ENCODE assay signal across 19 cellular contexts in genomic region chr2:177905640-177906039, GRCh38.
DNase-seq lines count a peak whose midpoint lies in the region; ATAC-seq, FAIRE-seq and TF ChIP-seq lines count a peak whose summit lies in the region.
"Had no signal": no experiment of that assay in that cellular context is flagged by ENCODE, and none has a peak within 500 bp of the region (broad histone marks: within the 10 kb centered on the region; RNA-seq: fewer than 3 reads in every experiment).

No MANE protein-coding gene starts in this region.

- H3K9me1 ChIP-seq in IMR-90 (ENCODE audit: insufficient read depth, low read length) (no peaks in the 10 kb centered on the region), K562 (ENCODE audit: control insufficient read depth, insufficient read depth, low read length) (no peaks in the 10 kb centered on the region)

- dilution Hi-C loops in mammary epithelial cell (cut with HindIII; ENCODE audit: low sequenced_read_pairs) (no loop called here), IMR-90 (cut with HindIII; ENCODE audit: low sequenced_read_pairs, unreplicated experiment) (no loop called here)

- H4K8ac ChIP-seq in IMR-90 (ENCODE audit: low read depth in 2 of 2, low read length in 2 of 2), result no peak overlapping the region

- H2BK120ac ChIP-seq in IMR-90 (ENCODE audit: low read depth, low read length), result no peak overlapping the region

- intact Hi-C loops in mammary epithelial cell (cut with micrococcal nuclease), result loop anchor here (5.0 kb wide), 1 partner anchor 77 kb away; no protein-coding TSS in a partner anchor
- intact Hi-C loops in breast epithelium (cut with DNase I; ENCODE audit: low total_unique reads), result no loop called here
- intact Hi-C loops in IMR-90 (cut with micrococcal nuclease), result no loop called here
- intact Hi-C loops in K562 (cut with micrococcal nuclease), result loop anchor here (1.0 to 10.0 kb wide), 4 partner anchors 77 to 197 kb away; no protein-coding TSS in a partner anchor

- H3K18ac ChIP-seq in IMR-90 (ENCODE audit: low read depth, low read length), result no peak overlapping the region

- no peak overlapping the region for H3K27ac Mint-ChIP-seq in stimulated activated effector memory CD8-positive, alpha-beta T cell treated with anti-CD3 and anti-CD28 coated beads, Interleukin-12 subunit alpha, Interleukin-12 subunit beta, amount 100 ng/mL, for 72 hours
- H3K27ac Mint-ChIP-seq: activated naive CD8-positive, alpha-beta T cell; dendritic cell treated with granulocyte-macrophage colony-stimulating factor and Interleukin-4, amounts not matched to agents 40 ng/mL and 50 ng/mL, for 4 days; IgD-negative memory B cell; type B pancreatic cell had no signal

- H3K27me3 ChIP-seq in mammary epithelial cell (ENCODE audit: insufficient read depth, low read length) (no peaks in the 10 kb centered on the region), breast epithelium (no peaks in the 10 kb centered on the region), IMR-90 (ENCODE audit: control insufficient read depth, insufficient read depth, low read length) (no peaks in the 10 kb centered on the region), K562 (ENCODE audit: control insufficient read depth in 2 of 2, insufficient read depth in 2 of 2, low read length in 2 of 2) (no peaks in the 10 kb centered on the region)
- H3K27me3 ChIP-seq: ascending aorta had no signal

- peaks cover 5% of the 10 kb centered on the region for H3K4me1 Mint-ChIP-seq in stimulated activated effector memory CD8-positive, alpha-beta T cell treated with anti-CD3 and anti-CD28 coated beads, Interleukin-12 subunit alpha, Interleukin-12 subunit beta, amount 100 ng/mL, for 72 hours
- H3K4me1 Mint-ChIP-seq: IgD-negative memory B cell had no signal

- 100% methylated on average over 2 of the region's 2 CpGs for WGBS in mammary epithelial cell (ENCODE audit: low coverage, missing lambda C conversion rate)
- WGBS in IMR-90 (ENCODE audit: extremely low coverage in 2 of 2, insufficient read length in 1 of 2), 2 experiments, result no CpG with 5 or more reads among the region's 2 CpGs
- 11% methylated on average over 2 of the region's 2 CpGs for WGBS in K562 (ENCODE audit: insufficient coverage, low coverage, missing lambda C conversion rate)

- TF ChIP-seq RAD21 in IMR-90 (IDR thresholded peaks at IDR 0.05; ENCODE audit: low read length) (no peak), K562 (CRISPR knock-in tag; conservative IDR thresholded peaks at IDR 0.05 in 1 of 2, IDR thresholded peaks at IDR 0.05 in 1 of 2) (no peak)

- CTCF ChIA-PET in mammary epithelial cell (lab: Charles Lee; ENCODE audit: low non-redundant PET), result no interaction called here
- CTCF ChIA-PET in IMR-90 (lab: Yijun Ruan, JAX), result no interaction called here
- CTCF ChIA-PET in K562 (lab: Yijun Ruan, JAX; ENCODE audit: low intra/inter-chr PET ratio), result no interaction called here

- H3K4me3 ChIP-seq in mammary epithelial cell (replicated peaks in 1 of 3; ENCODE audit: insufficient read depth in 1 of 3, low read depth in 2 of 3, low read length in 3 of 3), result no peak overlapping the region
- H3K4me3 ChIP-seq in breast epithelium, result no peak overlapping the region
- H3K4me3 ChIP-seq in IMR-90 (ENCODE audit: insufficient read depth, low read depth, low read length), result no peak overlapping the region
- no peak overlapping the region for H3K4me3 ChIP-seq in K562
- H3K4me3 ChIP-seq: ascending aorta, lung, PC-9, psoas muscle had no signal

- no peaks in the 10 kb centered on the region for H4K20me1 ChIP-seq in mammary epithelial cell (ENCODE audit: insufficient read depth, low read length)
- H4K20me1 ChIP-seq in IMR-90 (ENCODE audit: insufficient read depth, low read length), result no peaks in the 10 kb centered on the region
- H4K20me1 ChIP-seq in K562 (replicated peaks; ENCODE audit: control insufficient read depth, insufficient read depth, low read length), result no peaks in the 10 kb centered on the region

- peaks cover 10% of the 10 kb centered on the region for H3K4me1 ChIP-seq in mammary epithelial cell (ENCODE audit: insufficient read depth, low read length)
- H3K4me1 ChIP-seq in breast epithelium, result no peaks in the 10 kb centered on the region
- H3K4me1 ChIP-seq in IMR-90 (ENCODE audit: control insufficient read depth, insufficient read depth, low read length), result no peaks in the 10 kb centered on the region
- H3K4me1 ChIP-seq in K562 (replicated peaks in 1 of 2; ENCODE audit: control insufficient read depth in 2 of 2, insufficient read depth in 2 of 2, low read length in 2 of 2), result no peaks in the 10 kb centered on the region; a peak in 1 of 5 replicates
- H3K4me1 ChIP-seq: ascending aorta, psoas muscle had no signal

- peak overlapping the region; percentile 37 for H3K4me2 ChIP-seq in mammary epithelial cell (ENCODE audit: insufficient read depth, low read depth, low read length)
- H3K4me2 ChIP-seq in IMR-90 (ENCODE audit: low read depth, low read length), result peak overlapping the region; percentile 22; the same call in 1 of the 2 replicates
- peak overlapping the region; percentile 44 for H3K4me2 ChIP-seq in K562 (ENCODE audit: insufficient read depth, low read length)
- H3K4me2 ChIP-seq: PC-9 had no signal

- H3K14ac ChIP-seq in IMR-90 (replicated peaks; ENCODE audit: low read depth, low read length), result no peak overlapping the region

- in situ Hi-C loops in mammary epithelial cell (cut with MboI; ENCODE audit: low sequenced_read_pairs in 2 of 2) (no loop called here), IMR-90 (cut with MboI; ENCODE audit: low sequenced_read_pairs) (no loop called here), K562 (cut with MboI) (no loop called here)

- H3K9me3 ChIP-seq in mammary epithelial cell (replicated peaks; ENCODE audit: insufficient read depth, low read length), result no peaks in the 10 kb centered on the region
- H3K9me3 ChIP-seq in breast epithelium, result no peaks in the 10 kb centered on the region
- H3K9me3 ChIP-seq in IMR-90 (ENCODE audit: control insufficient read depth, insufficient read depth, low read length), result no peaks in the 10 kb centered on the region
- no peaks in the 10 kb centered on the region for H3K9me3 ChIP-seq in K562 (replicated peaks; ENCODE audit: control insufficient read depth, insufficient read depth, low read depth, low read length)
- H3K9me3 ChIP-seq: ascending aorta, psoas muscle had no signal

- H3K9ac ChIP-seq in mammary epithelial cell (ENCODE audit: insufficient read depth, low read length) (no peak overlapping the region), IMR-90 (ENCODE audit: low read depth, low read length) (no peak overlapping the region), K562 (ENCODE audit: insufficient read depth in 1 of 2, low read depth in 2 of 2, low read length in 2 of 2) (no peak overlapping the region)

- no peak overlapping the region for H2AK9ac ChIP-seq in IMR-90 (replicated peaks; ENCODE audit: low read depth, low read length, poor library complexity)

- TF ChIP-seq POLR2A in breast epithelium (IDR thresholded peaks at IDR 0.05) (no peak), IMR-90 (IDR thresholded peaks at IDR 0.05; ENCODE audit: low read depth, low read length) (no peak), K562 (conservative IDR thresholded peaks at IDR 0.05) (no peak)

- H4K91ac ChIP-seq in IMR-90 (ENCODE audit: insufficient read depth, low read depth, low read length), result no peak overlapping the region

- H3K27ac ChIP-seq in mammary epithelial cell (ENCODE audit: insufficient read depth, low read depth, low read length) (no peak overlapping the region), breast epithelium (no peak overlapping the region), IMR-90 (ENCODE audit: insufficient read depth, low read length) (no peak overlapping the region), K562 (ENCODE audit: extremely low read depth, low read depth, low read length) (no peak overlapping the region)
- H3K27ac ChIP-seq: ascending aorta, PC-9, psoas muscle had no signal

- FAIRE-seq in K562 (lab: Jason Lieb, UNC), result peak; percentile 29

- H3K4me3 Mint-ChIP-seq in stimulated activated effector memory CD8-positive, alpha-beta T cell treated with anti-CD3 and anti-CD28 coated beads, Interleukin-12 subunit alpha, Interleukin-12 subunit beta, amount 100 ng/mL, for 72 hours, result no peak overlapping the region
- H3K4me3 Mint-ChIP-seq: activated naive CD8-positive, alpha-beta T cell; dendritic cell treated with granulocyte-macrophage colony-stimulating factor and Interleukin-4, amounts not matched to agents 40 ng/mL and 50 ng/mL, for 4 days; IgD-negative memory B cell; neural crest cell; type B pancreatic cell had no signal

- no peak for DNase-seq in mammary epithelial cell
- no peak for DNase-seq in breast epithelium (ENCODE audit: low spot score in 2 of 2)
- no peak for DNase-seq in IMR-90
- DNase-seq in K562 (ENCODE audit: extremely low read depth in 1 of 4, low spot score in 3 of 4), result no peak
- no peak for DNase-seq in stimulated activated effector memory CD8-positive, alpha-beta T cell treated with anti-CD3 and anti-CD28 coated beads, Interleukin-12 subunit alpha, Interleukin-12 subunit beta, amount 100 ng/mL, for 72 hours (ENCODE audit: low spot score in 2 of 2)
- no peak for DNase-seq in SIG-M5 treated with dmso at 0.1 percent for 504 hours (lab: John Stamatoyannopoulos, UW; ENCODE audit: unreplicated experiment)
- no peak for DNase-seq in DMS79 (lab: John Stamatoyannopoulos, UW)
- DNase-seq: NCI-H1417 treated with DMSO at 0.1 percent for 48 hours, NCI-H446 treated with DMSO at 0.1 percent for 48 hours had no signal

- peak overlapping the region; percentile 73 for H2AFZ ChIP-seq in mammary epithelial cell (ENCODE audit: low read depth, low read length)
- peak overlapping the region; percentile 37 for H2AFZ ChIP-seq in IMR-90 (replicated peaks; ENCODE audit: low read length, poor library complexity)
- H2AFZ ChIP-seq in K562 (ENCODE audit: low read depth, low read length), result peak overlapping the region; percentile 70
- H2AFZ ChIP-seq: PC-9 had no signal

- no peak for ATAC-seq in IMR-90 (ENCODE audit: low read depth)
- no peak for ATAC-seq in K562
- ATAC-seq in stimulated activated effector memory CD8-positive, alpha-beta T cell treated with anti-CD3 and anti-CD28 coated beads, Interleukin-12 subunit alpha, Interleukin-12 subunit beta, amount 100 ng/mL, for 72 hours, result peak; percentile 9
- no peak for ATAC-seq in HG02870 (IDR thresholded peaks at IDR 0.05; ENCODE audit: unreplicated experiment)

- no peaks in the 10 kb centered on the region for H3K79me2 ChIP-seq in mammary epithelial cell (ENCODE audit: insufficient read depth, low read length)
- no peaks in the 10 kb centered on the region for H3K79me2 ChIP-seq in K562 (ENCODE audit: control insufficient read depth, insufficient read depth, low read length)

- H3K56ac ChIP-seq in IMR-90 (ENCODE audit: extremely low read depth, insufficient read depth, low read length), result no peak overlapping the region

- no peak overlapping the region for H2AK5ac ChIP-seq in IMR-90 (ENCODE audit: low read depth, low read length)

- no peak overlapping the region for H2BK20ac ChIP-seq in IMR-90 (ENCODE audit: low read depth, low read length)

- H3K9me3 Mint-ChIP-seq in stimulated activated effector memory CD8-positive, alpha-beta T cell treated with anti-CD3 and anti-CD28 coated beads, Interleukin-12 subunit alpha, Interleukin-12 subunit beta, amount 100 ng/mL, for 72 hours, result no peaks in the 10 kb centered on the region
- H3K9me3 Mint-ChIP-seq: dendritic cell treated with granulocyte-macrophage colony-stimulating factor and Interleukin-4, amounts not matched to agents 40 ng/mL and 50 ng/mL, for 4 days; neural crest cell; type B pancreatic cell had no signal

- H3K4ac ChIP-seq in IMR-90 (ENCODE audit: low read depth, low read length), result no peak overlapping the region

- no peak overlapping the region for H2BK15ac ChIP-seq in IMR-90 (ENCODE audit: low read depth, low read length)

- no peak overlapping the region for H4K5ac ChIP-seq in IMR-90 (ENCODE audit: low read depth, low read length)

- POLR2A ChIA-PET in IMR-90 (lab: Charles Lee; ENCODE audit: unreplicated experiment) (no interaction called here), K562 (lab: Yijun Ruan, JAX) (no interaction called here)

- TF ChIP-seq EP300 in K562 (IDR thresholded peaks at IDR 0.05; ENCODE audit: low read length), result no peak

- H2BK5ac ChIP-seq in IMR-90 (ENCODE audit: low read depth, low read length, poor library complexity, severe bottlenecking), result no peak overlapping the region

- H3K36me3 ChIP-seq in mammary epithelial cell (ENCODE audit: insufficient read depth, low read length), result no peaks in the 10 kb centered on the region
- H3K36me3 ChIP-seq in breast epithelium, result no peaks in the 10 kb centered on the region
- H3K36me3 ChIP-seq in IMR-90 (ENCODE audit: control insufficient read depth, insufficient read depth, low read length), result no peaks in the 10 kb centered on the region
- no peaks in the 10 kb centered on the region for H3K36me3 ChIP-seq in K562 (ENCODE audit: control insufficient read depth, insufficient read depth, low read length)
- H3K36me3 ChIP-seq: ascending aorta had no signal

- BruUV-seq in mammary epithelial cell (replicated peaks; lab: Mats Ljungman, UMichigan), result no TSS peak
- BruUV-seq in IMR-90 (replicated peaks; lab: Mats Ljungman, UMichigan), result no TSS peak
- no TSS peak for BruUV-seq in K562 (replicated peaks; lab: Mats Ljungman, UMichigan)

- no peaks in the 10 kb centered on the region for H3K79me1 ChIP-seq in IMR-90 (ENCODE audit: low read depth in 1 of 2, low read length in 2 of 2)

- H3K36me3 Mint-ChIP-seq in stimulated activated effector memory CD8-positive, alpha-beta T cell treated with anti-CD3 and anti-CD28 coated beads, Interleukin-12 subunit alpha, Interleukin-12 subunit beta, amount 100 ng/mL, for 72 hours, result no peaks in the 10 kb centered on the region
- H3K36me3 Mint-ChIP-seq: activated naive CD8-positive, alpha-beta T cell; IgD-negative memory B cell; type B pancreatic cell had no signal

- no peak overlapping the region for H3K23ac ChIP-seq in IMR-90 (ENCODE audit: low read depth, low read length)

- no peak for TF ChIP-seq CTCF in mammary epithelial cell (conservative IDR thresholded peaks at IDR 0.05 in 1 of 2, IDR thresholded peaks at IDR 0.05 in 1 of 2; ENCODE audit: extremely low read depth in 1 of 2, insufficient read depth in 1 of 2, low read depth in 1 of 2, low read length in 2 of 2)
- no peak for TF ChIP-seq CTCF in breast epithelium (IDR thresholded peaks at IDR 0.05)
- TF ChIP-seq CTCF in IMR-90 (conservative IDR thresholded peaks at IDR 0.05; ENCODE audit: low read depth, low read length), result no peak
- no peak for TF ChIP-seq CTCF in K562 (IDR thresholded peaks at IDR 0.05 in 2 of 3, conservative IDR thresholded peaks at IDR 0.05 in 1 of 3; ENCODE audit: insufficient read depth in 2 of 3, low read depth in 1 of 3, low read length in 3 of 3)

Comparison
In these comparisons a context has a peak if more than half of its experiments do, and no peak if none do; other contexts are left out.
1. intact Hi-C loops: an anchor here in mammary epithelial cell (5.0 kb wide) and K562 (1.0 to 10.0 kb wide); none called in breast epithelium and IMR-90.